In the genomic region with DNA sequence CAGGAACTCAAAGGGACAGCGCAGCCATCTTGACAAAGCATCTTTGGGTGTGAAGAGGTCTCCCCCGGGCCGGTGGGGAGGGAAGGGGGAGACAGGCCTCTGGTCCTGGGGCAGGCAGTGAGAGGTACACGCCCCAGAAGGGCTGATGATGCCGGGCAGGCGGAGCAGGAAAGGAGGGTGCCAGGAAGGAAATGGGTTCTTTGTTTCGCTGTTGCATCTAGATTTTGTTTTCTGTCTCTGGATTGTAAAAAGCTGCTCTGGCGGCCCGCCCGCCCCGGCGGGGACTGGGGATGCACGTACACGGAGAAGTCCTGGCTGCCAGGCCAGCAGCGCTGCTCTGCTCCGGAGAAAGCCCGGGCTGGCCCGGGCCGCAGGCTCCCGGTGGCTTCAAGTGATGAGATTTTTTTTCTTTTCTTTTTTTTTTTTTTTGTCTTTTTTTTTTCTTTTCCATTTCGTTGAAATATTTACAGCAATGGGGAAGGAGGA, we compare ENCODE assay signal across 8 cellular contexts. TPM values are rescaled to one million over a fixed set of nuclear protein-coding genes. Genes with fewer than 3 reads are reported as not detected.
A peak's percentile ranks its signal among the peaks of the same experiment; 100 is the strongest.
DNase-seq lines count a peak whose midpoint lies in the region; ATAC-seq and TF ChIP-seq lines count a peak whose summit lies in the region.

No MANE protein-coding gene starts in this region.

- ATAC-seq in IMR-90 (ENCODE audit: low read depth) (no peak), HG03460 (IDR thresholded peaks at IDR 0.05; ENCODE audit: unreplicated experiment) (no peak)

- no peaks in the 10 kb centered on the region for H3K9me1 ChIP-seq in IMR-90 (ENCODE audit: insufficient read depth, low read length)

- H3K27me3 ChIP-seq in IMR-90 (ENCODE audit: control insufficient read depth, insufficient read depth, low read length) (no peaks in the 10 kb centered on the region), cardiac muscle cell (no peaks in the 10 kb centered on the region), skeletal muscle satellite cell (ENCODE audit: control insufficient read depth, insufficient read depth, low read length) (no peaks in the 10 kb centered on the region)

- H4K5ac ChIP-seq in IMR-90 (ENCODE audit: low read depth, low read length) = no peak overlapping the region; the same call in 1 of the 2 replicates

- no peak overlapping the region for H3K23ac ChIP-seq in IMR-90 (ENCODE audit: low read depth, low read length)

- H3K4ac ChIP-seq in IMR-90 (ENCODE audit: low read depth, low read length) = no peak overlapping the region

- no peak overlapping the region for H3K14ac ChIP-seq in IMR-90 (replicated peaks; ENCODE audit: low read depth, low read length)

- H3K79me1 ChIP-seq in IMR-90 (ENCODE audit: low read depth in 1 of 2, low read length in 2 of 2) = peaks cover 4 to 20% of the 10 kb centered on the region in 2 experiments; a peak in 3 of 4 replicates

- dilution Hi-C loops in IMR-90 (cut with HindIII; ENCODE audit: low sequenced_read_pairs, unreplicated experiment) = no loop called here

- DNase-seq in IMR-90 (no peak), cardiac muscle cell (ENCODE audit: low read depth in 1 of 2, low spot score in 1 of 2) (peak in 1 of 2 donors; percentile 82), NCI-H510A treated with DMSO at 0.1 percent for 48 hours (lab: John Stamatoyannopoulos, UW) (no peak), NCI-H774 (lab: John Stamatoyannopoulos, UW) (no peak), NCI-H446 (lab: John Stamatoyannopoulos, UW) (no peak)
- DNase-seq in activated effector memory CD4-positive, alpha-beta T cell treated with anti-CD3 and anti-CD28 coated beads, Interleukin-2, amount 50 U/mL, for 16 hours = peak; percentile 82

- H3K4me1 ChIP-seq in IMR-90 (ENCODE audit: control insufficient read depth, insufficient read depth, low read length) = peaks cover 5% of the 10 kb centered on the region; the same call in 1 of the 2 replicates
- peaks cover 18% of the 10 kb centered on the region for H3K4me1 ChIP-seq in cardiac muscle cell (ENCODE audit: low read depth)
- H3K4me1 ChIP-seq in skeletal muscle satellite cell (ENCODE audit: control insufficient read depth, insufficient read depth, low read length) = peaks cover 19% of the 10 kb centered on the region

- no peak overlapping the region for H2BK20ac ChIP-seq in IMR-90 (ENCODE audit: low read depth, low read length)

- H3K4me3 ChIP-seq in IMR-90 (ENCODE audit: insufficient read depth, low read depth, low read length) = no peak overlapping the region
- H3K4me3 ChIP-seq in cardiac muscle cell = no peak overlapping the region
- H3K4me3 ChIP-seq in skeletal muscle satellite cell (ENCODE audit: low read length) = no peak overlapping the region

- H4K20me1 ChIP-seq in IMR-90 (ENCODE audit: insufficient read depth, low read length) = peaks cover 14% of the 10 kb centered on the region; the same call in 1 of the 2 replicates

- CTCF ChIA-PET in IMR-90 (lab: Yijun Ruan, JAX) = no interaction called here

- no peak for TF ChIP-seq CTCF in IMR-90 (conservative IDR thresholded peaks at IDR 0.05; ENCODE audit: low read depth, low read length)
- TF ChIP-seq CTCF in cardiac muscle cell (IDR thresholded peaks at IDR 0.05; ENCODE audit: low read depth, low read length) = no peak

- no peak overlapping the region for H3K27ac ChIP-seq in IMR-90 (ENCODE audit: insufficient read depth, low read length)
- peak overlapping the region; percentile 63 for H3K27ac ChIP-seq in cardiac muscle cell

- in situ Hi-C loops in IMR-90 (cut with MboI; ENCODE audit: low sequenced_read_pairs) = no loop called here

- H3K9ac ChIP-seq in IMR-90 (ENCODE audit: low read depth, low read length) (no peak overlapping the region), skeletal muscle satellite cell (ENCODE audit: low read depth, low read length) (peak overlapping the region; percentile 33)

- H3K4me2 ChIP-seq in IMR-90 (ENCODE audit: low read depth, low read length) = no peak overlapping the region; the same call in 1 of the 2 replicates
- peak overlapping the region; percentile 43 for H3K4me2 ChIP-seq in skeletal muscle satellite cell (ENCODE audit: low read length)

- POLR2A ChIA-PET in IMR-90 (lab: Charles Lee; ENCODE audit: unreplicated experiment) = no interaction called here

- no peak overlapping the region for H3K18ac ChIP-seq in IMR-90 (ENCODE audit: low read depth, low read length)

- no peak for TF ChIP-seq RAD21 in IMR-90 (IDR thresholded peaks at IDR 0.05; ENCODE audit: low read length)

- H2BK5ac ChIP-seq in IMR-90 (ENCODE audit: low read depth, low read length, poor library complexity, severe bottlenecking) = no peak overlapping the region

- H2BK15ac ChIP-seq in IMR-90 (ENCODE audit: low read depth, low read length) = no peak overlapping the region

- 27% methylated on average over 5 of the region's 21 CpGs; no CpG with 5 or more reads in 1 of the 2 experiments for WGBS in IMR-90 (ENCODE audit: extremely low coverage in 2 of 2, insufficient read length in 1 of 2), 2 experiments

- TF ChIP-seq POLR2A in IMR-90 (IDR thresholded peaks at IDR 0.05; ENCODE audit: low read depth, low read length) = no peak

- no peak overlapping the region for H2BK120ac ChIP-seq in IMR-90 (ENCODE audit: low read depth, low read length)

- H4K8ac ChIP-seq in IMR-90 (ENCODE audit: low read depth in 2 of 2, low read length in 2 of 2) = peak overlapping the region in 1 of 2 experiments; percentile 3; a peak in 1 of 4 replicates

- no peak overlapping the region for H2AK5ac ChIP-seq in IMR-90 (ENCODE audit: low read depth, low read length)

- intact Hi-C loops in IMR-90 (cut with micrococcal nuclease) = loop anchor here (2.0 kb wide), 1 partner anchor 257 kb away; no protein-coding TSS in a partner anchor

- H3K9me3 ChIP-seq in IMR-90 (ENCODE audit: control insufficient read depth, insufficient read depth, low read length) = no peaks in the 10 kb centered on the region
- H3K9me3 ChIP-seq in cardiac muscle cell (ENCODE audit: low read depth) = no peaks in the 10 kb centered on the region
- no peaks in the 10 kb centered on the region for H3K9me3 ChIP-seq in skeletal muscle satellite cell (replicated peaks; ENCODE audit: low read length)

- no peaks in the 10 kb centered on the region for H3K36me3 ChIP-seq in IMR-90 (ENCODE audit: control insufficient read depth, insufficient read depth, low read length)
- H3K36me3 ChIP-seq in cardiac muscle cell = peaks cover 8% of the 10 kb centered on the region
- no peaks in the 10 kb centered on the region for H3K36me3 ChIP-seq in skeletal muscle satellite cell (ENCODE audit: insufficient read depth, low read length)

- H3K56ac ChIP-seq in IMR-90 (ENCODE audit: extremely low read depth, insufficient read depth, low read length) = no peak overlapping the region

- no TSS peak for BruUV-seq in IMR-90 (replicated peaks; lab: Mats Ljungman, UMichigan)

- H2AFZ ChIP-seq in IMR-90 (replicated peaks; ENCODE audit: low read length, poor library complexity) = peak overlapping the region; percentile 78

- H4K91ac ChIP-seq in IMR-90 (ENCODE audit: insufficient read depth, low read depth, low read length) = no peak overlapping the region

- H2AK9ac ChIP-seq in IMR-90 (replicated peaks; ENCODE audit: low read depth, low read length, poor library complexity) = peak overlapping the region; percentile 58

TF ChIP-seq in IMR-90, 13 proteins besides CTCF, POLR2A, EP300 and RAD21 (continues in another document):
- TF ChIP-seq, protein P1, sequence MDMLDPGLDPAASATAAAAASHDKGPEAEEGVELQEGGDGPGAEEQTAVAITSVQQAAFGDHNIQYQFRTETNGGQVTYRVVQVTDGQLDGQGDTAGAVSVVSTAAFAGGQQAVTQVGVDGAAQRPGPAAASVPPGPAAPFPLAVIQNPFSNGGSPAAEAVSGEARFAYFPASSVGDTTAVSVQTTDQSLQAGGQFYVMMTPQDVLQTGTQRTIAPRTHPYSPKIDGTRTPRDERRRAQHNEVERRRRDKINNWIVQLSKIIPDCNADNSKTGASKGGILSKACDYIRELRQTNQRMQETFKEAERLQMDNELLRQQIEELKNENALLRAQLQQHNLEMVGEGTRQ (IDR thresholded peaks at IDR 0.05; ENCODE audit: low read depth, low read length) = no peak
- TF ChIP-seq SMC3 (IDR thresholded peaks at IDR 0.05; ENCODE audit: low read depth, low read length) (no peak), MAZ (IDR thresholded peaks at IDR 0.05; ENCODE audit: borderline replicate concordance, low read depth, low read length) (no peak)

RNA-seq across cellular contexts. Expression of a gene that starts 13.2 kb away (rescaled TPM):
- total RNA-seq in IMR-90 (2012; rRNA removed) = 10.4 and 13.1 TPM in 2 replicates
- 11.3 and 12.1 TPM in 2 replicates for polyA plus RNA-seq in IMR-90 (2012; rRNA removed)
- polyA plus RNA-seq in IMR-90 (2012; cell fraction: cytosol; rRNA removed) = 16.3 and 18.8 TPM in 2 replicates
- 3.4 and 7.9 TPM in 2 replicates for polyA plus RNA-seq in IMR-90 (2012; cell fraction: nucleus; rRNA removed; ENCODE audit: low replicate concordance)
- total RNA-seq in cardiac muscle cell = 19.1 and 21.8 TPM in 2 replicates
- polyA plus RNA-seq in cardiac muscle cell = 27.5 and 30.7 TPM in 2 replicates
- 9.1 and 17.3 TPM in 2 replicates for total RNA-seq in skeletal muscle satellite cell (2012; rRNA removed)

RNA-seq across cellular contexts. Expression of a gene that starts 32.0 kb away (rescaled TPM):
- total RNA-seq in IMR-90 (2012; rRNA removed) (18.1 TPM in 2 replicates), cardiac muscle cell (95.2 and 126 TPM in 2 replicates)
- polyA plus RNA-seq in IMR-90 (2012; rRNA removed) (67.1 and 94.5 TPM in 2 replicates), cardiac muscle cell (30.6 and 33.5 TPM in 2 replicates)
- 79.9 and 102 TPM in 2 replicates for polyA plus RNA-seq in IMR-90 (2012; cell fraction: cytosol; rRNA removed)
- polyA plus RNA-seq in IMR-90 (2012; cell fraction: nucleus; rRNA removed; ENCODE audit: low replicate concordance) = 44.8 and 64.7 TPM in 2 replicates
- 48.4 and 75.8 TPM in 2 replicates for total RNA-seq in skeletal muscle satellite cell (2012; rRNA removed)

RNA-seq across cellular contexts. Expression of a gene that starts 56.4 kb away (rescaled TPM):
- total RNA-seq in IMR-90 (2012; rRNA removed) (0.72 and 1.4 TPM in 2 replicates), cardiac muscle cell (26.6 and 55.8 TPM in 2 replicates)
- polyA plus RNA-seq in IMR-90 (2012; rRNA removed) (2.2 and 2.4 TPM in 2 replicates), cardiac muscle cell (19.6 and 35.2 TPM in 2 replicates)
- polyA plus RNA-seq in IMR-90 (2012; cell fraction: cytosol; rRNA removed) = 0.78 and 3.2 TPM in 2 replicates
- 5.8 and 14.9 TPM in 2 replicates for polyA plus RNA-seq in IMR-90 (2012; cell fraction: nucleus; rRNA removed; ENCODE audit: low replicate concordance)
- total RNA-seq in skeletal muscle satellite cell (2012; rRNA removed) = 1.0 and 1.5 TPM in 2 replicates

RNA-seq across cellular contexts. Expression of a gene that starts 59.0 kb away (rescaled TPM):
- total RNA-seq in IMR-90 (2012; rRNA removed) (6.5 and 7.5 TPM in 2 replicates), cardiac muscle cell (112 and 158 TPM in 2 replicates)
- polyA plus RNA-seq in IMR-90 (2012; rRNA removed) (14.1 and 16.3 TPM in 2 replicates), cardiac muscle cell (130 and 136 TPM in 2 replicates)
- polyA plus RNA-seq in IMR-90 (2012; cell fraction: cytosol; rRNA removed) = 13.3 and 22.9 TPM in 2 replicates
- 23.0 and 32.5 TPM in 2 replicates for polyA plus RNA-seq in IMR-90 (2012; cell fraction: nucleus; rRNA removed; ENCODE audit: low replicate concordance)
- total RNA-seq in skeletal muscle satellite cell (2012; rRNA removed) = 33.9 and 34.2 TPM in 2 replicates

Comparison
In these comparisons a context has a peak if more than half of its experiments do, and no peak if none do; other contexts are left out.
1. RNA of a gene that starts 56.4 kb away (total RNA-seq): 26.6 to 55.8 TPM in cardiac muscle cell; 0.72 to 1.4 TPM in IMR-90; every median in the first group is over 10 times any median in the second.